In genomic region chr1:54312874-54313316, GRCh38 we compare ENCODE assay signal across 8 cellular contexts.
DNase-seq lines count a peak whose midpoint lies in the region; ATAC-seq and TF ChIP-seq lines count a peak whose summit lies in the region.

No MANE protein-coding gene starts in this region.

- TF ChIP-seq CTCF in AG04450 (IDR thresholded peaks at IDR 0.05; ENCODE audit: low read depth, low read length) (no peak), astrocyte of the spinal cord (IDR thresholded peaks at IDR 0.05; ENCODE audit: low read depth, low read length) (no peak)

- no peaks in the 10 kb centered on the region for H3K9me3 ChIP-seq in AG04450 (ENCODE audit: control insufficient read depth, insufficient read depth, low read length)

- ATAC-seq in left lobe of liver (peak; percentile 52), HG03108 (IDR thresholded peaks at IDR 0.05; ENCODE audit: unreplicated experiment) (no peak)

- H3K4me3 ChIP-seq in AG04450 (ENCODE audit: low read depth, low read length) (no peak overlapping the region), astrocyte of the spinal cord (ENCODE audit: low read depth, low read length) (no peak overlapping the region), H7 (ENCODE audit: insufficient read depth, low read depth, low read length) (no peak overlapping the region)

- CTCF ChIA-PET in AG04450 (lab: Charles Lee): interaction anchor here (0.5 to 1.3 kb wide), 8 partner anchors 40 to 628 kb away, joined by 3 to 7 read pairs (median 4); no protein-coding TSS in a partner anchor

- H3K27me3 ChIP-seq in AG04450 (ENCODE audit: control insufficient read depth, insufficient read depth, low read length): no peaks in the 10 kb centered on the region
- H3K27me3 ChIP-seq in H7 (ENCODE audit: control insufficient read depth, insufficient read depth, low read length): no peaks in the 10 kb centered on the region

- no peaks in the 10 kb centered on the region; the same call in 1 of the 2 replicates for H3K36me3 ChIP-seq in H7 (replicated peaks; ENCODE audit: control insufficient read depth, insufficient read depth, low read length)

- POLR2A ChIA-PET in AG04450 (lab: Yijun Ruan, JAX): interaction anchor here (0.5 to 1.9 kb wide), 9 partner anchors 12 to 176 kb away, joined by 3 to 15 read pairs (median 6); no protein-coding TSS in a partner anchor

- peak overlapping the region; percentile 39 for H3K27ac ChIP-seq in AG04450 (ENCODE audit: low read depth, low read length)

- in situ Hi-C loops in astrocyte of the spinal cord (cut with HindIII; ENCODE audit: low sequenced_read_pairs): no loop called here

- DNase-seq in AG04450 (ENCODE audit: low read depth, low spot score): peak; percentile 30
- peak; percentile 72 for DNase-seq in HT1080 (ENCODE audit: low read depth)
- DNase-seq in astrocyte of the spinal cord (ENCODE audit: low read depth, low spot score): peak; percentile 72
- DNase-seq in left lobe of liver (ENCODE audit: low spot score): no peak
- DNase-seq in SHP77 treated with DMSO at 0.1 percent for 48 hours (lab: John Stamatoyannopoulos, UW): no peak
- DNase-seq in H7: no peak
- DNase-seq in activated CD4-positive, alpha-beta T cell treated with anti-CD3 and anti-CD28 coated beads for 4 hours: no peak

Comparison
In these comparisons a context has a peak if more than half of its experiments do, and no peak if none do; other contexts are left out.
1. DNase-seq: peak in AG04450 (single experiment), HT1080 (single experiment) and astrocyte of the spinal cord (single experiment); none in left lobe of liver (single experiment), SHP77 treated with DMSO at 0.1 percent for 48 hours (single experiment), H7 (single experiment) and activated CD4-positive, alpha-beta T cell treated with anti-CD3 and anti-CD28 coated beads for 4 hours (0 of 2).